In the genomic region with DNA sequence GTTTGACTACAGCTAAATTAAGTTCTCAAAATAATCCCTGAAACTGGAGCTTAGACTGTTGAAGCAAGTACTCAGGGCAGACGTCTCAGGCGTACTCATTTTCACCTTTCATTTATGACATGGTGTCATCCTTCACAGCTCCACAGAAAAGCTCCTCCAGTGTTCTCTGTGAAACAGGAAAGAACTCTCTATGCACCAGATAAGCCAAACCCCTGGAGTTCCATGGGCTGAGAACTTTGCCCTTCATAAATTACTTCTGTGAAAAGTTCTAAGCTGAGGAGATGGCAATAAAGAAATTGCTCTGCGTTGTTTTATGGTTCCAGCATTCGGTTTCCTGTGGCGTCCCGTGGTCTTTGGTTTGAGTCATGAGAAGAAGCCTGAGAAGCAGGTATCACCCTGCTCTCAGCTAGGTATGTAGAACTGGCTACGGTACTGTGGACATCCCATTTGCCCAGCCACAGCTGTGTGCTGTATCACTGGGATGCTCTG, we compare ENCODE assay signal across 8 cellular contexts. TPM values are rescaled to one million over a fixed set of nuclear protein-coding genes. Genes with fewer than 3 reads are reported as not detected.
DNase-seq lines count a peak whose midpoint lies in the region; ATAC-seq, FAIRE-seq and TF ChIP-seq lines count a peak whose summit lies in the region.

No MANE protein-coding gene starts in this region.

- H3K9me3 Mint-ChIP-seq in activated CD4-positive, alpha-beta memory T cell treated with anti-CD3 and anti-CD28 coated beads for 36 hours = no peaks in the 10 kb centered on the region
- no peaks in the 10 kb centered on the region for H3K9me3 Mint-ChIP-seq in MCF 10A (ENCODE audit: unreplicated experiment)

- H3K9ac ChIP-seq in mucosa of rectum (ENCODE audit: low read depth in 1 of 2, low read length in 2 of 2) = peak overlapping the region; percentile 35 to 41

- peaks cover 4% of the 10 kb centered on the region for H3K27me3 Mint-ChIP-seq in activated CD4-positive, alpha-beta memory T cell treated with anti-CD3 and anti-CD28 coated beads for 36 hours
- H3K27me3 Mint-ChIP-seq in MCF 10A (ENCODE audit: insufficient read depth, unreplicated experiment) = no peaks in the 10 kb centered on the region

- H3K36me3 ChIP-seq in mucosa of rectum (ENCODE audit: control insufficient read depth in 2 of 2, insufficient read depth in 2 of 2, low read length in 2 of 2) = no peaks in the 10 kb centered on the region
- H3K36me3 ChIP-seq in MG63 = no peaks in the 10 kb centered on the region

- H3K27ac Mint-ChIP-seq in activated CD4-positive, alpha-beta memory T cell treated with anti-CD3 and anti-CD28 coated beads for 36 hours = no peak overlapping the region
- H3K27ac Mint-ChIP-seq in MCF 10A (ENCODE audit: low read depth, unreplicated experiment) = no peak overlapping the region

- peaks cover 28% of the 10 kb centered on the region for H3K4me1 Mint-ChIP-seq in activated CD4-positive, alpha-beta memory T cell treated with anti-CD3 and anti-CD28 coated beads for 36 hours (ENCODE audit: low read depth)
- no peaks in the 10 kb centered on the region for H3K4me1 Mint-ChIP-seq in MCF 10A (ENCODE audit: insufficient read depth, unreplicated experiment)

- H3K4me1 ChIP-seq in mucosa of rectum (ENCODE audit: control insufficient read depth in 2 of 2, insufficient read depth in 2 of 2, low read length in 2 of 2) = peaks cover 17 to 20% of the 10 kb centered on the region in 2 donors

- H3K36me3 Mint-ChIP-seq in activated CD4-positive, alpha-beta memory T cell treated with anti-CD3 and anti-CD28 coated beads for 36 hours = peaks cover 1% of the 10 kb centered on the region
- no peaks in the 10 kb centered on the region for H3K36me3 Mint-ChIP-seq in MCF 10A (ENCODE audit: insufficient read depth, unreplicated experiment)

- H3K27me3 ChIP-seq in mucosa of rectum (ENCODE audit: control insufficient read depth in 2 of 2, insufficient read depth in 2 of 2, low read length in 2 of 2) (no peaks in the 10 kb centered on the region), MG63 (no peaks in the 10 kb centered on the region)

- no peaks in the 10 kb centered on the region for H3K9me3 ChIP-seq in mucosa of rectum (ENCODE audit: control insufficient read depth in 2 of 2, low read length in 2 of 2)
- H3K9me3 ChIP-seq in MG63 = no peaks in the 10 kb centered on the region

- H3K27ac ChIP-seq in mucosa of rectum (ENCODE audit: low read depth in 2 of 2, low read length in 2 of 2) = peak overlapping the region; percentile 88 to 89

- intact Hi-C loops in activated CD4-positive, alpha-beta memory T cell treated with anti-CD3 and anti-CD28 coated beads for 36 hours (cut with micrococcal nuclease) = loop anchor here (1.0 to 2.0 kb wide), 5 partner anchors 13 to 403 kb away; partner anchors contain the start of gene RREB1
- intact Hi-C loops in MCF 10A (cut with micrococcal nuclease) = no loop called here

- H3K4me3 ChIP-seq in mucosa of rectum (ENCODE audit: low read length in 2 of 2) (peak overlapping the region; percentile 41 to 62), MG63 (no peak overlapping the region)

- DNase-seq in GM18507 (ENCODE audit: extremely low spot score, insufficient read length, low read depth) = no peak
- DNase-seq in activated CD4-positive, alpha-beta memory T cell treated with anti-CD3 and anti-CD28 coated beads for 36 hours = peak; percentile 68
- no peak for DNase-seq in MCF 10A (ENCODE audit: unreplicated experiment)
- DNase-seq in MG63 = no peak
- DNase-seq in NK-92 (lab: John Stamatoyannopoulos, UW; ENCODE audit: unreplicated experiment) = no peak

- BruUV-seq in MCF 10A (replicated peaks; lab: Mats Ljungman, UMichigan) = no TSS peak

- FAIRE-seq in GM18507 (lab: Jason Lieb, UNC) = peak; percentile 81

- peak overlapping the region; percentile 21 for H3K4me3 Mint-ChIP-seq in activated CD4-positive, alpha-beta memory T cell treated with anti-CD3 and anti-CD28 coated beads for 36 hours
- no peak overlapping the region for H3K4me3 Mint-ChIP-seq in MCF 10A (ENCODE audit: unreplicated experiment)

- CTCF ChIA-PET in activated CD4-positive, alpha-beta memory T cell treated with anti-CD3 and anti-CD28 coated beads for 36 hours (lab: Charles Lee) = interaction anchor here (1.0 to 2.1 kb wide), 13 partner anchors 9 to 411 kb away, joined by 3 to 8 read pairs (median 6); partner anchors contain the start of gene RREB1
- CTCF ChIA-PET in MCF 10A (lab: Yijun Ruan, JAX) = interaction anchor here (0.6 to 1.2 kb wide), 2 partner anchors 15 to 388 kb away, joined by 3 read pairs; no protein-coding TSS in a partner anchor

- peak; percentile 43 for ATAC-seq in HG02763 (IDR thresholded peaks at IDR 0.05; ENCODE audit: unreplicated experiment)
- ATAC-seq in GM19324 (IDR thresholded peaks at IDR 0.05; ENCODE audit: low FRiP score, unreplicated experiment) = no peak

- POLR2A ChIA-PET in activated CD4-positive, alpha-beta memory T cell treated with anti-CD3 and anti-CD28 coated beads for 36 hours (lab: Charles Lee) = interaction anchor here (1.4 to 3.1 kb wide), 5 partner anchors 14 to 66 kb away, joined by 3 to 17 read pairs (median 9); partner anchors contain the start of gene RREB1
- POLR2A ChIA-PET in MCF 10A (lab: Yijun Ruan, JAX) = interaction anchor here (1.4 kb wide), 1 partner anchor 29 kb away, joined by 5 read pairs; no protein-coding TSS in a partner anchor

- TF ChIP-seq CTCF in MCF 10A (IDR thresholded peaks at IDR 0.05; ENCODE audit: unreplicated experiment) = no peak

RNA-seq across cellular contexts. Expression of gene RREB1, which starts 20.2 kb away (rescaled TPM):
- 10 to 100 TPM; 13.0 to 13.5 TPM for total RNA-seq in activated CD4-positive, alpha-beta memory T cell treated with anti-CD3 and anti-CD28 coated beads for 36 hours
- 51.8 and 53.5 TPM in 2 replicates for total RNA-seq in MCF 10A (2022)
- 16.5 and 17.2 TPM in 2 replicates for total RNA-seq in MG63 (2014; rRNA removed; shearing (Covaris generic); ENCODE audit: low replicate concordance)
